Comparison of ENCODE assay signal across 23 cellular contexts in genomic region chr16:57682809-57683318, GRCh38. TPM values are rescaled to one million over a fixed set of nuclear protein-coding genes. Genes with fewer than 3 reads are reported as not detected.
A peak's percentile ranks its signal among the peaks of the same experiment; 100 is the strongest.
DNase-seq lines count a peak whose midpoint lies in the region; ATAC-seq, FAIRE-seq and TF ChIP-seq lines count a peak whose summit lies in the region.
"Had no signal": no experiment of that assay in that cellular context is flagged by ENCODE, and none has a peak within 500 bp of the region (broad histone marks: within the 10 kb centered on the region; RNA-seq: fewer than 3 reads in every experiment).

No MANE protein-coding gene starts in this region.

- no peak for TF ChIP-seq EP300 in A549 (IDR thresholded peaks at IDR 0.05)

- no peaks in the 10 kb centered on the region for H3K79me1 ChIP-seq in neuronal stem cell (ENCODE audit: low read depth, low read length)

- peak overlapping the region; percentile 68 for H2AFZ ChIP-seq in neuronal stem cell (ENCODE audit: low read length)

- no peaks in the 10 kb centered on the region for H3K9me3 Mint-ChIP-seq in WTC11
- H3K9me3 Mint-ChIP-seq in endodermal cell, result no peaks in the 10 kb centered on the region
- no peaks in the 10 kb centered on the region for H3K9me3 Mint-ChIP-seq in CD4-positive, alpha-beta memory T cell
- H3K9me3 Mint-ChIP-seq: CD8-positive, alpha-beta memory T cell had no signal

- no peak overlapping the region for H3K27ac ChIP-seq in A549
- peak overlapping the region in 9 of 11 experiments; percentile 25 to 100 (median 99); a peak in 17 of 22 replicates for H3K27ac ChIP-seq in BLaER1 treated with 17β-estradiol and CSF1 and Interleukin-3, amounts not matched to agents 10 nM and 100 nM
- H3K27ac ChIP-seq in neuronal stem cell (replicated peaks; ENCODE audit: low read length), result no peak overlapping the region
- no peak overlapping the region for H3K27ac ChIP-seq in endodermal cell (ENCODE audit: low read depth, low read length)
- H3K27ac ChIP-seq in CD4-positive, alpha-beta memory T cell (ENCODE audit: low read depth, low read length), result no peak overlapping the region
- H3K27ac ChIP-seq: Peyer's patch had no signal

- no peaks in the 10 kb centered on the region; the same call in 1 of the 2 replicates for H3K27me3 Mint-ChIP-seq in WTC11 (ENCODE audit: low read depth)
- H3K27me3 Mint-ChIP-seq in endodermal cell (ENCODE audit: insufficient read depth), result no peaks in the 10 kb centered on the region
- H3K27me3 Mint-ChIP-seq in CD4-positive, alpha-beta memory T cell, result peaks cover 0 to 3% of the 10 kb centered on the region in 2 donors

- H3K4me1 ChIP-seq in A549, result peaks cover 7% of the 10 kb centered on the region
- peaks cover 61 to 98% (median 85%) of the 10 kb centered on the region in 10 experiments for H3K4me1 ChIP-seq in BLaER1 treated with 17β-estradiol and CSF1 and Interleukin-3, amounts not matched to agents 10 nM and 100 nM
- H3K4me1 ChIP-seq in neuronal stem cell (ENCODE audit: control insufficient read depth in 2 of 2, insufficient read depth in 1 of 2, low read depth in 1 of 2, low read length in 2 of 2), result peaks cover 1 to 2% of the 10 kb centered on the region in 2 donors
- no peaks in the 10 kb centered on the region for H3K4me1 ChIP-seq in endodermal cell (ENCODE audit: control insufficient read depth, insufficient read depth, low read length)
- no peaks in the 10 kb centered on the region for H3K4me1 ChIP-seq in CD4-positive, alpha-beta memory T cell (ENCODE audit: insufficient read depth, low read length)
- H3K4me1 ChIP-seq: Peyer's patch had no signal

- no peak for TF ChIP-seq RAD21 in A549 (conservative IDR thresholded peaks at IDR 0.05 in 1 of 2, IDR thresholded peaks at IDR 0.05 in 1 of 2)

- TF ChIP-seq POLR2A in A549 (IDR thresholded peaks at IDR 0.05; ENCODE audit: low read length), result 0 out of 2 replicates have a peak, but pooled peaks have one; percentile 11

- no peak overlapping the region for H3K4me2 ChIP-seq in A549
- H3K4me2 ChIP-seq in BLaER1 treated with 17β-estradiol and CSF1 and Interleukin-3, amounts not matched to agents 10 nM and 100 nM, result peak overlapping the region in 6 of 11 experiments; percentile 3 to 97 (median 74); a peak in 6 of 22 replicates
- no peak overlapping the region for H3K4me2 ChIP-seq in neuronal stem cell (ENCODE audit: insufficient read depth, low read length, poor library complexity, severe bottlenecking)

- H3K4me3 Mint-ChIP-seq in WTC11, result no peak overlapping the region
- no peak overlapping the region for H3K4me3 Mint-ChIP-seq in endodermal cell
- no peak overlapping the region for H3K4me3 Mint-ChIP-seq in CD4-positive, alpha-beta memory T cell

- H3K27ac Mint-ChIP-seq in WTC11 (no peak overlapping the region), endodermal cell (no peak overlapping the region)
- H3K27ac Mint-ChIP-seq in CD4-positive, alpha-beta memory T cell, result no peak overlapping the region

- H2AK5ac ChIP-seq in neuronal stem cell (ENCODE audit: low read depth, low read length), result no peak overlapping the region

- no peak overlapping the region for H3K14ac ChIP-seq in neuronal stem cell (ENCODE audit: low read length)

- H3K4me3 ChIP-seq in A549, result no peak overlapping the region
- no peak overlapping the region for H3K4me3 ChIP-seq in BLaER1 treated with 17β-estradiol and CSF1 and Interleukin-3, amounts not matched to agents 10 nM and 100 nM
- no peak overlapping the region for H3K4me3 ChIP-seq in neuronal stem cell (ENCODE audit: low read length in 2 of 2)
- H3K4me3 ChIP-seq in endodermal cell (ENCODE audit: low read length), result no peak overlapping the region
- no peak overlapping the region for H3K4me3 ChIP-seq in CD4-positive, alpha-beta memory T cell (ENCODE audit: low read length in 2 of 2)
- H3K4me3 ChIP-seq: Peyer's patch had no signal

- no peak overlapping the region for H4K8ac ChIP-seq in neuronal stem cell (ENCODE audit: low read depth, low read length)

- no peak for DNase-seq in A549 (ENCODE audit: low read depth in 1 of 2, low spot score in 1 of 2)
- DNase-seq in WTC11 (ENCODE audit: low spot score), result no peak
- DNase-seq in neuronal stem cell (ENCODE audit: low spot score), result no peak
- no peak for DNase-seq in endodermal cell
- DNase-seq in CD4-positive, alpha-beta memory T cell, result no peak
- DNase-seq: Calu3; CD8-positive, alpha-beta memory T cell; DMS53; GDM1; MM.1S; NCI-H1092 treated with DMSO at 0.1 percent for 48 hours; NCI-H1436 treated with DMSO at 0.1 percent for 48 hours; NCI-H1930; NCI-H2227 treated with DMSO at 0.1 percent for 48 hours; NCI-H510A; NK-92 treated with Interleukin-12 subunit alpha and Interleukin-12 subunit beta, amount 100 ng/mL, for 24 hours; Peyer's patch had no signal

- no peak overlapping the region for H3K4ac ChIP-seq in neuronal stem cell (ENCODE audit: low read length)

- H3K9ac ChIP-seq in BLaER1 treated with 17β-estradiol and CSF1 and Interleukin-3, amounts not matched to agents 10 nM and 100 nM, result no peak overlapping the region
- H3K9ac ChIP-seq in neuronal stem cell (ENCODE audit: low read depth, low read length, poor library complexity), result no peak overlapping the region
- H3K9ac ChIP-seq in endodermal cell (ENCODE audit: extremely low read depth, low read length, poor library complexity, severe bottlenecking), result no peak overlapping the region

- H3K27me3 ChIP-seq in BLaER1 treated with 17β-estradiol and CSF1 and Interleukin-3, amounts not matched to agents 10 nM and 100 nM, result no peaks in the 10 kb centered on the region
- peaks cover 0 to 6% (median 0%) of the 10 kb centered on the region in 3 experiments for H3K27me3 ChIP-seq in neuronal stem cell (ENCODE audit: control insufficient read depth in 3 of 3, insufficient read depth in 3 of 3, low read depth in 1 of 3, low read length in 3 of 3)
- H3K27me3 ChIP-seq in endodermal cell (ENCODE audit: control insufficient read depth, insufficient read depth, low read length, poor library complexity, severe bottlenecking), result no peaks in the 10 kb centered on the region
- no peaks in the 10 kb centered on the region for H3K27me3 ChIP-seq in CD4-positive, alpha-beta memory T cell (ENCODE audit: insufficient read depth, low read length)
- H3K27me3 ChIP-seq: Peyer's patch had no signal

- WGBS in A549 (ENCODE audit: missing lambda C conversion rate), result 66% methylated on average over 6 of the region's 6 CpGs
- no CpG with 5 or more reads among the region's 6 CpGs for WGBS in neuronal stem cell (ENCODE audit: extremely low coverage in 2 of 2, insufficient read length in 2 of 2, insufficient replicate concordance in 1 of 2), 2 donors
- WGBS in endodermal cell (ENCODE audit: insufficient coverage in 1 of 2, insufficient read length in 1 of 2), 2 experiments, result 80 to 89% methylated on average over 1 to 6 of the region's 6 CpGs

- no peak overlapping the region for H2BK12ac ChIP-seq in neuronal stem cell (ENCODE audit: low read length)

- no peak for TF ChIP-seq CTCF in A549 (IDR thresholded peaks at IDR 0.05)
- TF ChIP-seq CTCF in WTC11 (IDR thresholded peaks at IDR 0.05), result no peak
- no peak for TF ChIP-seq CTCF in endodermal cell (conservative IDR thresholded peaks at IDR 0.05)

- no peak overlapping the region for H3K18ac ChIP-seq in neuronal stem cell (ENCODE audit: low read length)

- no peak overlapping the region for H3K23ac ChIP-seq in neuronal stem cell (ENCODE audit: low read depth, low read length, poor library complexity)

- POLR2A ChIA-PET in A549 (lab: Yijun Ruan, JAX) (no interaction called here), WTC11 (lab: Charles Lee) (interaction anchor here (1.2 kb wide), 1 partner anchor 52 kb away, joined by 4 read pairs; the partner anchor contains the start of gene KATNB1)
- POLR2A ChIA-PET in CD4-positive, alpha-beta memory T cell (lab: Charles Lee; ENCODE audit: partially characterized antibody), result no interaction called here

- no peak overlapping the region for H2BK120ac ChIP-seq in neuronal stem cell (ENCODE audit: low read depth, low read length)

- no peaks in the 10 kb centered on the region for H4K20me1 ChIP-seq in BLaER1 treated with 17β-estradiol and CSF1 and Interleukin-3, amounts not matched to agents 10 nM and 100 nM

- H3K4me1 Mint-ChIP-seq in WTC11, result peaks cover 21% of the 10 kb centered on the region
- H3K4me1 Mint-ChIP-seq in endodermal cell, result no peaks in the 10 kb centered on the region
- H3K4me1 Mint-ChIP-seq in CD4-positive, alpha-beta memory T cell, result peaks cover 0 to 2% (median 0%) of the 10 kb centered on the region in 4 donors

- H3K36me3 Mint-ChIP-seq in WTC11 (no peaks in the 10 kb centered on the region), endodermal cell (ENCODE audit: low read depth) (no peaks in the 10 kb centered on the region)
- no peaks in the 10 kb centered on the region for H3K36me3 Mint-ChIP-seq in CD4-positive, alpha-beta memory T cell
- H3K36me3 Mint-ChIP-seq: CD8-positive, alpha-beta memory T cell had no signal

- no peak for FAIRE-seq in A549 (lab: Jason Lieb, UNC)
- FAIRE-seq: H54 had no signal

- ATAC-seq in A549 (no peak), WTC11 (no peak), HG02981 (IDR thresholded peaks at IDR 0.05; ENCODE audit: unreplicated experiment) (no peak)
- ATAC-seq: SK-N-SH treated with all-trans-retinoic acid at 6 μM for 48 hours had no signal

- H2BK5ac ChIP-seq in neuronal stem cell (ENCODE audit: low read length), result no peak overlapping the region

- no peak overlapping the region for H4K91ac ChIP-seq in neuronal stem cell (ENCODE audit: low read depth, low read length, poor library complexity)

- CTCF ChIA-PET in A549 (lab: Yijun Ruan, JAX), result interaction anchor here (0.6 to 6.0 kb wide), 5 partner anchors 15 to 801 kb away, joined by 4 to 34 read pairs (median 4); no protein-coding TSS in a partner anchor
- CTCF ChIA-PET in WTC11 (lab: Charles Lee), result no interaction called here
- CTCF ChIA-PET in CD4-positive, alpha-beta memory T cell (lab: Charles Lee; ENCODE audit: partially characterized antibody), result no interaction called here

- intact Hi-C loops in CD4-positive, alpha-beta memory T cell (cut with micrococcal nuclease), result no loop called here

- H3K9me3 ChIP-seq in A549 (no peaks in the 10 kb centered on the region), neuronal stem cell (replicated peaks in 1 of 2; ENCODE audit: control insufficient read depth in 2 of 2, insufficient read depth in 1 of 2, low read depth in 1 of 2, low read length in 2 of 2) (no peaks in the 10 kb centered on the region), endodermal cell (ENCODE audit: control insufficient read depth, low read length) (no peaks in the 10 kb centered on the region)
- 0 out of 22 replicates have a peak, but pooled peaks cover 0 to 5% (median 0%) of the 10 kb centered on the region in 11 experiments for H3K9me3 ChIP-seq in BLaER1 treated with 17β-estradiol and CSF1 and Interleukin-3, amounts not matched to agents 10 nM and 100 nM (replicated peaks in 1 of 11)
- no peaks in the 10 kb centered on the region for H3K9me3 ChIP-seq in CD4-positive, alpha-beta memory T cell (ENCODE audit: control insufficient read depth in 1 of 2, low read length in 2 of 2)
- H3K9me3 ChIP-seq: Peyer's patch had no signal

- no peaks in the 10 kb centered on the region for H3K36me3 ChIP-seq in BLaER1 treated with 17β-estradiol and CSF1 and Interleukin-3, amounts not matched to agents 10 nM and 100 nM
- H3K36me3 ChIP-seq in neuronal stem cell (replicated peaks in 1 of 2; ENCODE audit: control insufficient read depth in 2 of 2, insufficient read depth in 2 of 2, low read length in 2 of 2), result no peaks in the 10 kb centered on the region
- H3K36me3 ChIP-seq in endodermal cell (ENCODE audit: control insufficient read depth, insufficient read depth, low read length), result no peaks in the 10 kb centered on the region
- no peaks in the 10 kb centered on the region for H3K36me3 ChIP-seq in CD4-positive, alpha-beta memory T cell (ENCODE audit: insufficient read depth, low read length)
- H3K36me3 ChIP-seq: Peyer's patch had no signal

- H2BK15ac ChIP-seq in neuronal stem cell (ENCODE audit: low read length), result no peak overlapping the region

RNA-seq across cellular contexts. Expression of gene DRC7, which starts 11.7 kb away (rescaled TPM):
- polyA plus RNA-seq in A549 (2011; rRNA removed) (0.17 and 0.28 TPM in 2 replicates), A549 (2017; fragmentation: RNase III; extraction: RNeasy Plus Mini Kit Qiagen cat#74134 plus additional on column Dnase treatment) (0.10 to 0.28 TPM (median 0.10 TPM) in 3 replicates)
- 0.05 and 0.19 TPM in 2 replicates for polyA plus RNA-seq in A549 (2012; cell fraction: cytosol; rRNA removed)
- polyA plus RNA-seq in A549 (2012; cell fraction: nucleus; rRNA removed), result 0.11 and 0.20 TPM in 2 replicates
- 0.91 TPM in 1 of 2 replicates, not detected in the other for polyA minus RNA-seq in A549 (2011; rRNA and poly(A)+ RNA removed)
- total RNA-seq in WTC11 (2021) (0.16 to 0.37 TPM in 2 of 3 replicates, not detected in the other), endodermal cell (1 to 10 TPM; 1.6 to 1.8 TPM)
- 0.28 TPM for polyA plus RNA-seq in neuronal stem cell (2013, experiment 1 of 2)
- 0.21 TPM for polyA plus RNA-seq in neuronal stem cell (2013, experiment 2 of 2)
- 0.25 TPM for polyA plus RNA-seq in endodermal cell (2013, experiment 1 of 2)
- 0.46 TPM for polyA plus RNA-seq in endodermal cell (2013, experiment 2 of 2)
- not detected for total RNA-seq in CD4-positive, alpha-beta memory T cell
- polyA plus RNA-seq in CD4-positive, alpha-beta memory T cell, result not detected
- total RNA-seq: Calu3; CD8-positive, alpha-beta memory T cell; LHCN-M2; Peyer's patch had no signal
- polyA plus RNA-seq: BJ; CD8-positive, alpha-beta memory T cell had no signal

RNA-seq across cellular contexts. Expression of gene ADGRG3, which starts 14.8 kb away (rescaled TPM):
- polyA plus RNA-seq in A549 (2011; rRNA removed) (0.45 and 0.77 TPM in 2 replicates), A549 (2017; fragmentation: RNase III; extraction: RNeasy Plus Mini Kit Qiagen cat#74134 plus additional on column Dnase treatment) (0.17 to 0.34 TPM (median 0.25 TPM) in 3 replicates)
- polyA plus RNA-seq in A549 (2012; cell fraction: cytosol; rRNA removed), result 0.17 and 0.22 TPM in 2 replicates
- polyA plus RNA-seq in A549 (2012; cell fraction: nucleus; rRNA removed), result 0.70 and 0.87 TPM in 2 replicates
- polyA minus RNA-seq in A549 (2011; rRNA and poly(A)+ RNA removed), result 0.41 and 1.2 TPM in 2 replicates
- total RNA-seq in WTC11 (2021) (0.44 to 1.4 TPM (median 0.71 TPM) in 3 replicates), endodermal cell (not detected)
- polyA plus RNA-seq in neuronal stem cell (2013, experiment 1 of 2), result 0.25 TPM
- 0.33 TPM for polyA plus RNA-seq in neuronal stem cell (2013, experiment 2 of 2)
- 0.39 TPM for polyA plus RNA-seq in endodermal cell (2013, experiment 1 of 2)
- polyA plus RNA-seq in endodermal cell (2013, experiment 2 of 2), result 0.21 TPM
- total RNA-seq in CD4-positive, alpha-beta memory T cell, result not detected
- polyA plus RNA-seq in CD4-positive, alpha-beta memory T cell, result not detected
- total RNA-seq: Calu3; CD8-positive, alpha-beta memory T cell; LHCN-M2 had no signal
- polyA plus RNA-seq: BJ; CD8-positive, alpha-beta memory T cell had no signal

RNA-seq across cellular contexts. Expression of gene KATNB1, which starts 52.7 kb away (rescaled TPM):
- polyA plus RNA-seq in A549 (2011; rRNA removed), result 18.6 and 21.1 TPM in 2 replicates
- 43.2 and 53.0 TPM in 2 replicates for polyA plus RNA-seq in A549 (2012; cell fraction: cytosol; rRNA removed)
- 124 and 158 TPM in 2 replicates for polyA plus RNA-seq in A549 (2012; cell fraction: nucleus; rRNA removed)
- polyA plus RNA-seq in A549 (2017; fragmentation: RNase III; extraction: RNeasy Plus Mini Kit Qiagen cat#74134 plus additional on column Dnase treatment), result 18.1 to 21.0 TPM (median 19.1 TPM) in 3 replicates
- 14.3 and 22.3 TPM in 2 replicates for polyA minus RNA-seq in A549 (2011; rRNA and poly(A)+ RNA removed)
- total RNA-seq in WTC11 (2021), result 38.7 to 60.4 TPM (median 41.0 TPM) in 3 replicates
- polyA plus RNA-seq in neuronal stem cell (2013, experiment 1 of 2), result 31.8 TPM
- polyA plus RNA-seq in neuronal stem cell (2013, experiment 2 of 2), result 30.8 TPM
- total RNA-seq in endodermal cell, result 10 to 100 TPM; 26.1 to 32.4 TPM
- 35.1 TPM for polyA plus RNA-seq in endodermal cell (2013, experiment 1 of 2)
- 29.6 TPM for polyA plus RNA-seq in endodermal cell (2013, experiment 2 of 2)
- total RNA-seq in CD4-positive, alpha-beta memory T cell, result 10 to 100 TPM; 25.1 to 25.9 TPM
- polyA plus RNA-seq in CD4-positive, alpha-beta memory T cell, result 10 to 100 TPM; 23.6 to 26.1 TPM

RNA-seq across cellular contexts. Expression of gene ADGRG1, which starts 54.4 kb away (rescaled TPM):
- 28.3 and 37.7 TPM in 2 replicates for polyA plus RNA-seq in A549 (2011; rRNA removed)
- 46.7 and 66.1 TPM in 2 replicates for polyA plus RNA-seq in A549 (2012; cell fraction: cytosol; rRNA removed)
- 102 and 106 TPM in 2 replicates for polyA plus RNA-seq in A549 (2012; cell fraction: nucleus; rRNA removed)
- polyA plus RNA-seq in A549 (2017; fragmentation: RNase III; extraction: RNeasy Plus Mini Kit Qiagen cat#74134 plus additional on column Dnase treatment), result 91.8 to 142 TPM (median 130 TPM) in 3 replicates
- 31.9 and 33.7 TPM in 2 replicates for polyA minus RNA-seq in A549 (2011; rRNA and poly(A)+ RNA removed)
- 1.7 to 2.6 TPM (median 2.0 TPM) in 3 replicates for total RNA-seq in WTC11 (2021)
- 127 TPM for polyA plus RNA-seq in neuronal stem cell (2013, experiment 1 of 2)
- polyA plus RNA-seq in neuronal stem cell (2013, experiment 2 of 2), result 124 TPM
- total RNA-seq in endodermal cell, result under 1 TPM; 0.64 TPM
- 122 TPM for polyA plus RNA-seq in endodermal cell (2013, experiment 1 of 2)
- polyA plus RNA-seq in endodermal cell (2013, experiment 2 of 2), result 97.9 TPM
- under 1 TPM; 0.33 to 0.41 TPM for total RNA-seq in CD4-positive, alpha-beta memory T cell
- under 1 TPM in 1 of 2 donors, not detected in 1; 0.53 TPM for polyA plus RNA-seq in CD4-positive, alpha-beta memory T cell

Comparison
In these comparisons a context has a peak if more than half of its experiments do, and no peak if none do; other contexts are left out.
1. H3K27ac ChIP-seq: peak in BLaER1 treated with 17β-estradiol and CSF1 and Interleukin-3, amounts not matched to agents 10 nM and 100 nM (9 of 11); none in A549 (0 of 2), neuronal stem cell (single experiment), endodermal cell (single experiment) and CD4-positive, alpha-beta memory T cell (single experiment).
2. H3K4me2 ChIP-seq: peak in BLaER1 treated with 17β-estradiol and CSF1 and Interleukin-3, amounts not matched to agents 10 nM and 100 nM (6 of 11); none in A549 (single experiment) and neuronal stem cell (single experiment).